Comparison of ENCODE assay signal across 25 cellular contexts in the genomic region with DNA sequence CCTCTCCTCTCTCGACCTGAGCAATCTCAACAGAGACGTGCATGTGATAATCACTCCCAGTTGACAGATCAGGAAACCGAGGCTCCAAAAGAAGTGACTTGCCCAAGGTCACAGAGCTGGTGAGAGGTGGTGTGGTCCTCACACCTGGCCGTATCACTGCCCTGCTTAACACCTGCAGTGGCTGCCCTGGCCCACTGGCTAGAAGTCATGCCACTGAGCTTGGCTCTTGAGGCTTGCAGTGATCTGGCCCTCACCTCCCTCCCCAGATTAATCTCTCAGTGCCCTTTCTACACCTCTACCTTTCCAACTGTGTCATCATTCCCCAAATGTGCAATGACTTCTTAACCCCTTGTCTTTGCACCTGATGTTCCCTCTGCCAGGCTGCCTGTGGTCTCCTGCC. TPM values are rescaled to one million over a fixed set of nuclear protein-coding genes. Genes with fewer than 3 reads are reported as not detected.
"Had no signal": no experiment of that assay in that cellular context is flagged by ENCODE, and none has a peak within 500 bp of the region (broad histone marks: within the 10 kb centered on the region; RNA-seq: fewer than 3 reads in every experiment).

No MANE protein-coding gene starts in this region.

- H3K27me3 ChIP-seq: MG63, SJSA1 had no signal

- H3K4me3 ChIP-seq: MG63, SJSA1, SK-N-MC had no signal

- H3K9me3 ChIP-seq: MG63, SJSA1 had no signal

- DNase-seq: IMR-90, Karpas-422, KG1, MG63, NCI-H1092, NCI-H1105 treated with DMSO at 0.1 percent for 48 hours, NCI-H1417 treated with DMSO at 0.1 percent for 48 hours, NCI-H146, NCI-H1694 treated with DMSO at 0.1 percent for 48 hours, NCI-H1930, NCI-H2081, NCI-H2171, NCI-H226, NCI-H446, NCI-H510A, NCI-H524 treated with DMSO at 0.1 percent for 48 hours, NCI-H69, NCI-H774, Right ventricle myocardium superior, RPMI8226, SIG-M5 had no signal

- ATAC-seq: HepG2 had no signal

- H3K36me3 ChIP-seq: MG63, SJSA1 had no signal

- H3K27ac ChIP-seq: SJSA1, SK-N-MC had no signal

RNA-seq across cellular contexts. Expression of a gene that starts 38.8 kb away (rescaled TPM):
- total RNA-seq: HepG2, HT1080, IMR-90, Right ventricle myocardium superior, SJSA1 had no signal
- polyA plus RNA-seq: HepG2, IMR-90 had no signal
